31 cellular contexts compared by ENCODE assay signal in genomic region chr12:130384234-130384633, GRCh38. TPM values are rescaled to one million over a fixed set of nuclear protein-coding genes. Genes with fewer than 3 reads are reported as not detected.
"Had no signal": no experiment of that assay in that cellular context is flagged by ENCODE, and none has a peak within 500 bp of the region (broad histone marks: within the 10 kb centered on the region; RNA-seq: fewer than 3 reads in every experiment).

No MANE protein-coding gene starts in this region.

- H3K27ac ChIP-seq: stomach, suprapubic skin, testis, thoracic aorta, thyroid gland, tibial artery, tibial nerve, transverse colon, upper lobe of left lung, upper lobe of right lung, uterus, vagina had no signal

- H3K4me1 ChIP-seq: stomach, suprapubic skin, testis, thyroid gland, tibial artery, tibial nerve, transverse colon, upper lobe of left lung, upper lobe of right lung, uterus, vagina had no signal

- FAIRE-seq: urothelium cell line had no signal

- ATAC-seq: stimulated activated effector memory CD8-positive, alpha-beta T cell treated with anti-CD3 and anti-CD28 coated beads, Interleukin-12 subunit alpha, Interleukin-12 subunit beta, amount 100 ng/mL, for 72 hours; stimulated activated memory B cell treated with anti-CD40 and anti-IgM and Interleukin-4, amounts not matched to agents 10 μg/mL and 1 μg/mL and 100 μg/mL, for 72 hours; stimulated activated naive B cell treated with anti-CD40 and anti-IgM and Interleukin-4, amounts not matched to agents 10 μg/mL and 1 μg/mL and 100 μg/mL, for 72 hours; stimulated activated naive CD8-positive, alpha-beta T cell treated with anti-CD3 and anti-CD28 coated beads, Interleukin-15, amount 100 ng/mL, for 72 hours; stimulated activated naive CD8-positive, alpha-beta T cell treated with anti-CD3 and anti-CD28 coated beads, Interleukin-15, Interleukin-2, amounts not matched to agents 100 U/mL and 50 U/mL, for 24 hours; upper lobe of right lung had no signal

- H3K36me3 ChIP-seq: stomach, suprapubic skin, thoracic aorta, thyroid gland, tibial artery, tibial nerve, transverse colon, upper lobe of left lung, upper lobe of right lung, uterus, vagina had no signal

- H3K27me3 ChIP-seq: testis, thyroid gland, tibial artery, tibial nerve, transverse colon, upper lobe of left lung, upper lobe of right lung, uterus, vagina had no signal

- H3K9me3 ChIP-seq: stomach, suprapubic skin, testis, thoracic aorta, thyroid gland, tibial artery, tibial nerve, transverse colon, upper lobe of left lung, upper lobe of right lung, uterus, vagina had no signal

- DNase-seq: stimulated activated CD4-positive, alpha-beta T cell treated with anti-CD3 and anti-CD28 coated beads, Interleukin-2, amount 100 ng/mL, for 48 hours; stimulated activated CD4-positive, alpha-beta T cell treated with anti-CD3 and anti-CD28 coated beads, Interleukin-4, amount 100 ng/mL, for 1 hour; stimulated activated CD4-positive, alpha-beta T cell treated with anti-CD3 and anti-CD28 coated beads, Interleukin-4, amount 100 ng/mL, for 24 hours; stimulated activated CD4-positive, alpha-beta T cell treated with anti-CD3 and anti-CD28 coated beads, Interleukin-4, amount 100 ng/mL, for 4 hours; stimulated activated CD8-positive, alpha-beta memory T cell treated with anti-CD3 and anti-CD28 coated beads, Interleukin-4, amount 100 ng/mL, for 48 hours; stimulated activated naive B cell treated with anti-CD40 and anti-IgM and Interleukin-4, amounts not matched to agents 10 μg/mL and 1 μg/mL and 100 μg/mL, for 72 hours; stimulated activated naive CD4-positive, alpha-beta T cell; stimulated activated naive CD4-positive, alpha-beta T cell treated with Interleukin-2 at 50 U/mL for 16 hours; stimulated activated naive CD8-positive, alpha-beta T cell treated with anti-CD3 and anti-CD28 coated beads, Interleukin-15, amount 100 ng/mL, for 72 hours; stimulated activated naive CD8-positive, alpha-beta T cell treated with anti-CD3 and anti-CD28 coated beads, Interleukin-15, Interleukin-2, amounts not matched to agents 100 U/mL and 50 U/mL, for 24 hours; stomach; substantia nigra; testis; thyroid gland; tibial artery; transverse colon; trophoblast cell; upper lobe of left lung; upper lobe of right lung; uterus had no signal

- H3K4me3 ChIP-seq: stomach, suprapubic skin, testis, thoracic aorta, thyroid gland, tibial artery, tibial nerve, transverse colon, upper lobe of left lung, upper lobe of right lung, uterus, vagina had no signal

RNA-seq across cellular contexts. Expression of gene PIWIL1, which starts 46.5 kb away (rescaled TPM):
- total RNA-seq: stomach, subcutaneous adipose tissue, suprapubic skin, temporal lobe, thoracic aorta, tibial nerve, upper lobe of left lung, upper lobe of right lung, ureter, vagina had no signal
- polyA plus RNA-seq: stomach, urinary bladder had no signal
